1 cellular context compared by ENCODE assay signal in genomic region chr15:75201609-75202250, GRCh38.
A peak's percentile ranks its signal among the peaks of the same experiment; 100 is the strongest.
TF ChIP-seq lines count a peak whose summit lies in the region.

C15orf39 (plus strand) TSS chr15:75201882; CDS start chr15:75206049, 4,167 bp downstream.

TF ChIP-seq in WTC11, 78 proteins besides CTCF, POLR2A, EP300 and RAD21 (continued from another document and continues in another):
- peak; percentile 41; the same call in 1 of the 2 replicates for TF ChIP-seq ELF4 (CRISPR knock-in tag; IDR thresholded peaks at IDR 0.05; ENCODE audit: low read depth)
- TF ChIP-seq PRRX2 (CRISPR knock-in tag; IDR thresholded peaks at IDR 0.05): no peak
- TF ChIP-seq ATF1 (CRISPR knock-in tag; IDR thresholded peaks at IDR 0.05): no peak
- TF ChIP-seq ZNF317 (CRISPR knock-in tag; IDR thresholded peaks at IDR 0.05; ENCODE audit: borderline replicate concordance, low read depth): peak; percentile 51; the same call in 1 of the 2 replicates
- TF ChIP-seq, protein P1, sequence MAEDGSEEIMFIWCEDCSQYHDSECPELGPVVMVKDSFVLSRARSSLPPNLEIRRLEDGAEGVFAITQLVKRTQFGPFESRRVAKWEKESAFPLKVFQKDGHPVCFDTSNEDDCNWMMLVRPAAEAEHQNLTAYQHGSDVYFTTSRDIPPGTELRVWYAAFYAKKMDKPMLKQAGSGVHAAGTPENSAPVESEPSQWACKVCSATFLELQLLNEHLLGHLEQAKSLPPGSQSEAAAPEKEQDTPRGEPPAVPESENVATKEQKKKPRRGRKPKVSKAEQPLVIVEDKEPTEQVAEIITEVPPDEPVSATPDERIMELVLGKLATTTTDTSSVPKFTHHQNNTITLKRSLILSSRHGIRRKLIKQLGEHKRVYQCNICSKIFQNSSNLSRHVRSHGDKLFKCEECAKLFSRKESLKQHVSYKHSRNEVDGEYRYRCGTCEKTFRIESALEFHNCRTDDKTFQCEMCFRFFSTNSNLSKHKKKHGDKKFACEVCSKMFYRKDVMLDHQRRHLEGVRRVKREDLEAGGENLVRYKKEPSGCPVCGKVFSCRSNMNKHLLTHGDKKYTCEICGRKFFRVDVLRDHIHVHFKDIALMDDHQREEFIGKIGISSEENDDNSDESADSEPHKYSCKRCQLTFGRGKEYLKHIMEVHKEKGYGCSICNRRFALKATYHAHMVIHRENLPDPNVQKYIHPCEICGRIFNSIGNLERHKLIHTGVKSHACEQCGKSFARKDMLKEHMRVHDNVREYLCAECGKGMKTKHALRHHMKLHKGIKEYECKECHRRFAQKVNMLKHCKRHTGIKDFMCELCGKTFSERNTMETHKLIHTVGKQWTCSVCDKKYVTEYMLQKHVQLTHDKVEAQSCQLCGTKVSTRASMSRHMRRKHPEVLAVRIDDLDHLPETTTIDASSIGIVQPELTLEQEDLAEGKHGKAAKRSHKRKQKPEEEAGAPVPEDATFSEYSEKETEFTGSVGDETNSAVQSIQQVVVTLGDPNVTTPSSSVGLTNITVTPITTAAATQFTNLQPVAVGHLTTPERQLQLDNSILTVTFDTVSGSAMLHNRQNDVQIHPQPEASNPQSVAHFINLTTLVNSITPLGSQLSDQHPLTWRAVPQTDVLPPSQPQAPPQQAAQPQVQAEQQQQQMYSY (CRISPR knock-in tag; IDR thresholded peaks at IDR 0.05): no peak
- TF ChIP-seq RORB (CRISPR knock-in tag; IDR thresholded peaks at IDR 0.05): no peak
- no peak for TF ChIP-seq JAZF1 (CRISPR knock-in tag; IDR thresholded peaks at IDR 0.05)
- TF ChIP-seq MAX (CRISPR knock-in tag; IDR thresholded peaks at IDR 0.05): no peak
- TF ChIP-seq SMAD3 (CRISPR knock-in tag; IDR thresholded peaks at IDR 0.05; ENCODE audit: borderline replicate concordance): no peak
- TF ChIP-seq, protein P2, sequence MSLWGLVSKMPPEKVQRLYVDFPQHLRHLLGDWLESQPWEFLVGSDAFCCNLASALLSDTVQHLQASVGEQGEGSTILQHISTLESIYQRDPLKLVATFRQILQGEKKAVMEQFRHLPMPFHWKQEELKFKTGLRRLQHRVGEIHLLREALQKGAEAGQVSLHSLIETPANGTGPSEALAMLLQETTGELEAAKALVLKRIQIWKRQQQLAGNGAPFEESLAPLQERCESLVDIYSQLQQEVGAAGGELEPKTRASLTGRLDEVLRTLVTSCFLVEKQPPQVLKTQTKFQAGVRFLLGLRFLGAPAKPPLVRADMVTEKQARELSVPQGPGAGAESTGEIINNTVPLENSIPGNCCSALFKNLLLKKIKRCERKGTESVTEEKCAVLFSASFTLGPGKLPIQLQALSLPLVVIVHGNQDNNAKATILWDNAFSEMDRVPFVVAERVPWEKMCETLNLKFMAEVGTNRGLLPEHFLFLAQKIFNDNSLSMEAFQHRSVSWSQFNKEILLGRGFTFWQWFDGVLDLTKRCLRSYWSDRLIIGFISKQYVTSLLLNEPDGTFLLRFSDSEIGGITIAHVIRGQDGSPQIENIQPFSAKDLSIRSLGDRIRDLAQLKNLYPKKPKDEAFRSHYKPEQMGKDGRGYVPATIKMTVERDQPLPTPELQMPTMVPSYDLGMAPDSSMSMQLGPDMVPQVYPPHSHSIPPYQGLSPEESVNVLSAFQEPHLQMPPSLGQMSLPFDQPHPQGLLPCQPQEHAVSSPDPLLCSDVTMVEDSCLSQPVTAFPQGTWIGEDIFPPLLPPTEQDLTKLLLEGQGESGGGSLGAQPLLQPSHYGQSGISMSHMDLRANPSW (CRISPR knock-in tag; conservative IDR thresholded peaks at IDR 0.05; ENCODE audit: low read depth): no peak
- TF ChIP-seq CBFB (CRISPR knock-in tag; IDR thresholded peaks at IDR 0.05; ENCODE audit: low read depth): no peak
- TF ChIP-seq, protein P3, sequence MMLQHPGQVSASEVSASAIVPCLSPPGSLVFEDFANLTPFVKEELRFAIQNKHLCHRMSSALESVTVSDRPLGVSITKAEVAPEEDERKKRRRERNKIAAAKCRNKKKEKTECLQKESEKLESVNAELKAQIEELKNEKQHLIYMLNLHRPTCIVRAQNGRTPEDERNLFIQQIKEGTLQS (CRISPR knock-in tag; conservative IDR thresholded peaks at IDR 0.05): no peak
- TF ChIP-seq, protein P4, sequence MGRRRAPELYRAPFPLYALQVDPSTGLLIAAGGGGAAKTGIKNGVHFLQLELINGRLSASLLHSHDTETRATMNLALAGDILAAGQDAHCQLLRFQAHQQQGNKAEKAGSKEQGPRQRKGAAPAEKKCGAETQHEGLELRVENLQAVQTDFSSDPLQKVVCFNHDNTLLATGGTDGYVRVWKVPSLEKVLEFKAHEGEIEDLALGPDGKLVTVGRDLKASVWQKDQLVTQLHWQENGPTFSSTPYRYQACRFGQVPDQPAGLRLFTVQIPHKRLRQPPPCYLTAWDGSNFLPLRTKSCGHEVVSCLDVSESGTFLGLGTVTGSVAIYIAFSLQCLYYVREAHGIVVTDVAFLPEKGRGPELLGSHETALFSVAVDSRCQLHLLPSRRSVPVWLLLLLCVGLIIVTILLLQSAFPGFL (CRISPR knock-in tag; IDR thresholded peaks at IDR 0.05; ENCODE audit: borderline replicate concordance): no peak
- no peak for TF ChIP-seq ZNF138 (CRISPR knock-in tag; conservative IDR thresholded peaks at IDR 0.05)
- no peak for TF ChIP-seq ZNF423 (CRISPR knock-in tag; IDR thresholded peaks at IDR 0.05)
- TF ChIP-seq E2F5 (CRISPR knock-in tag; IDR thresholded peaks at IDR 0.05): peak; percentile 94
- TF ChIP-seq KAT7 (CRISPR knock-in tag; IDR thresholded peaks at IDR 0.05; ENCODE audit: borderline replicate concordance): 0 out of 2 replicates have a peak, but pooled peaks have one; percentile 18
- 0 out of 2 replicates have a peak, but pooled peaks have one; percentile 11 for TF ChIP-seq ARID4B (CRISPR knock-in tag; IDR thresholded peaks at IDR 0.05; ENCODE audit: borderline replicate concordance)
- TF ChIP-seq ZBTB21 (CRISPR knock-in tag; IDR thresholded peaks at IDR 0.05; ENCODE audit: borderline replicate concordance): no peak
- TF ChIP-seq OVOL2 (CRISPR knock-in tag; IDR thresholded peaks at IDR 0.05; ENCODE audit: borderline replicate concordance): peak; percentile 59; the same call in 1 of the 2 replicates
- TF ChIP-seq ZBTB43 (CRISPR knock-in tag; IDR thresholded peaks at IDR 0.05): 0 out of 2 replicates have a peak, but pooled peaks have one; percentile 71
- TF ChIP-seq, protein P5, sequence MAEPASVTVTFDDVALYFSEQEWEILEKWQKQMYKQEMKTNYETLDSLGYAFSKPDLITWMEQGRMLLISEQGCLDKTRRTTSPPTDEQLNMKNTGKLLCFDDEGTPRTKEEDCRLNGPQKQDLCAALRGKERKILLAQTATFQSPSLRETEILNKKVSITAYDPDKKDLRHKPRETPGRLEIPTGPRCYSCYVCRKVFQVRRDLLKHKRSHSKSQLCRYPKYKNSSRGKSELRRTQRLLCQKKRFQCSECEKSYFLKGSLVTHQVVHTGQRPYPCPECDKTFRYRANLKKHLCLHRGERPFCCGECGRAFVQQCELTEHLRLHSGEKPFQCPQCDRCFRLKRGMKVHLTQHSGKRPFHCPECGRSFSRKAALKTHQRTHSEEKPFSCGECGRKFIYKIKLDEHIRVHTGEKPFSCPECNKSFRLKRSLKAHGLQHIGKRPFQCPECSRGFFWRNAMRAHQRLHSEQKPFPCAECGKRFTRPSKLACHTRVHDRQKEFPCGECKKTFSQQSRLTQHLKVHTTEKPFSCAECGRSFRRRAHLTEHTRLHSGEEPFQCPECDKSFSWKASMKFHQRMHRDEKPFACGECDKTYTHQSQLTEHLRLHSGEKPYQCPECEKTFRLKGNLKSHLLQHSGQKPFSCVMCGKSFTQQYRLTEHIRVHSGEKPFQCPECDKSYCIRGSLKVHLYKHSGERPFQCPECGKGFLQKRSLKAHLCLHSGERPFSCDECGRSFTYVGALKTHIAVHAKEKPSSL (CRISPR knock-in tag; conservative IDR thresholded peaks at IDR 0.05): no peak
- no peak for TF ChIP-seq ZNF532 (CRISPR knock-in tag; IDR thresholded peaks at IDR 0.05; ENCODE audit: borderline replicate concordance)
- TF ChIP-seq, protein P6, sequence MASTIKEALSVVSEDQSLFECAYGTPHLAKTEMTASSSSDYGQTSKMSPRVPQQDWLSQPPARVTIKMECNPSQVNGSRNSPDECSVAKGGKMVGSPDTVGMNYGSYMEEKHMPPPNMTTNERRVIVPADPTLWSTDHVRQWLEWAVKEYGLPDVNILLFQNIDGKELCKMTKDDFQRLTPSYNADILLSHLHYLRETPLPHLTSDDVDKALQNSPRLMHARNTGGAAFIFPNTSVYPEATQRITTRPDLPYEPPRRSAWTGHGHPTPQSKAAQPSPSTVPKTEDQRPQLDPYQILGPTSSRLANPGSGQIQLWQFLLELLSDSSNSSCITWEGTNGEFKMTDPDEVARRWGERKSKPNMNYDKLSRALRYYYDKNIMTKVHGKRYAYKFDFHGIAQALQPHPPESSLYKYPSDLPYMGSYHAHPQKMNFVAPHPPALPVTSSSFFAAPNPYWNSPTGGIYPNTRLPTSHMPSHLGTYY (CRISPR knock-in tag; IDR thresholded peaks at IDR 0.05): no peak
- no peak for TF ChIP-seq ZNF416 (CRISPR knock-in tag; IDR thresholded peaks at IDR 0.05)
- no peak for TF ChIP-seq MXD4 (CRISPR knock-in tag; IDR thresholded peaks at IDR 0.05; ENCODE audit: borderline replicate concordance)
